8 cellular contexts compared by ENCODE assay signal in the genomic region with DNA sequence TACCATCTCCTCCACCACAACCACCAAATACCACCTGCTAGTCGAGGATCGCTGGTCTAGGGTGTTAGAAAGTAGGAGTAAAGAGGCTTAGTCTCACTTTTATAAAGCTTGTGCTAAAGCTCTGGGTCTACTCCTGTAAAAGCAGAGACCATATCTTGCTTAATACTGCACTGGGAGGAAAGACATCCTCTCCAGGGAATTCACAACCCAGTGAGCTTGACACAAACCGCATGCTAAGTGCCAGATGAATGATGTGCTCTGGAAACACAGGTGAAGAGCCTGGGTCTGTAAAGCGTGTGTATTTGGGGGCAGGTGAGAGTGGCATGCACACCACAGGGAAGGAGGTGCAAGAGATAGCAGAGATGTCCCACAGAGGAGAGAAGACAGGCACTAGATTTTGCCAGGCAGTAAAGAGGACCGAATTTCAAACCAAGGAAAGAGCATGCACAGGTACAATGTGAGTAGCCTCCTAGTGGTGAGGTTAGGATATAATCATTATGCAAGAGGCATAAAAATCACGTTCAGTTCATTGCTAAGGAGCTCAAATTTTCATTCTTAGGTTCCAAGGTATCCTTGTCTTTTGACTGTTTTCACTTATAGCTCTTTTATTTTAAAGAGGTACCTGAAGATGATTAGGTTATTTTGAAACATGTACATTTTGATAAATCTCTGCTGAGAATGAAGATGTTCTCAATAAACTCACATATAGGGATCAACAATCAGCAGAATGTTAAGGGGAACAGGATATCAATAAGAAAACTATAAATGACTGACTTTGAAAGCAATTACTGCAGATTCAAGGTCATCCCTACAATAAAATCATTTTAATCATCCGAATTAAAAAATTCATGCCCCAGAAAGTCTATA. TPM values are rescaled to one million over a fixed set of nuclear protein-coding genes. Genes with fewer than 3 reads are reported as not detected.
DNase-seq lines count a peak whose midpoint lies in the region; FAIRE-seq and TF ChIP-seq lines count a peak whose summit lies in the region.

No MANE protein-coding gene starts in this region.

- H3F3A ChIP-seq in MM.1S (ENCODE audit: insufficient read depth, low read length), result no peaks in the 10 kb centered on the region

- H3K9me3 ChIP-seq in MM.1S (replicated peaks; ENCODE audit: insufficient read depth, low read length) (no peaks in the 10 kb centered on the region), vagina (no peaks in the 10 kb centered on the region)

- H3K27ac ChIP-seq in MM.1S (ENCODE audit: low read length) (no peak overlapping the region), vagina (no peak overlapping the region)

- no peak overlapping the region for H3K4me3 ChIP-seq in GM12865 (ENCODE audit: low read depth, low read length)
- no peak overlapping the region for H3K4me3 ChIP-seq in MM.1S (ENCODE audit: low read length)
- H3K4me3 ChIP-seq in vagina, result no peak overlapping the region

- no peak overlapping the region for H3K4me2 ChIP-seq in MM.1S (ENCODE audit: low read depth, low read length)

- no peaks in the 10 kb centered on the region for H3K27me3 Mint-ChIP-seq in activated naive CD8-positive, alpha-beta T cell
- no peaks in the 10 kb centered on the region for H3K27me3 Mint-ChIP-seq in type B pancreatic cell

- H2AFZ ChIP-seq in MM.1S (ENCODE audit: low read length), result no peak overlapping the region

- H3K27me3 ChIP-seq in MM.1S (replicated peaks; ENCODE audit: insufficient read depth, low read length), result no peaks in the 10 kb centered on the region
- no peaks in the 10 kb centered on the region for H3K27me3 ChIP-seq in vagina

- POLR2A ChIA-PET in HEK293T (lab: Yijun Ruan, JAX), result no interaction called here

- CTCF ChIA-PET in HEK293T (lab: Yijun Ruan, JAX), result interaction anchor here (0.6 to 1.8 kb wide), 14 partner anchors 9 to 1305 kb away, joined by 3 to 16 read pairs (median 4); no protein-coding TSS in a partner anchor

- peaks cover 64% of the 10 kb centered on the region for H3K79me2 ChIP-seq in MM.1S (ENCODE audit: low read length)

- no peak overlapping the region for H3K9ac ChIP-seq in MM.1S (ENCODE audit: low read length)

- no peaks in the 10 kb centered on the region for H3K9me3 Mint-ChIP-seq in activated naive CD8-positive, alpha-beta T cell (ENCODE audit: low read depth)
- H3K9me3 Mint-ChIP-seq in type B pancreatic cell, result no peaks in the 10 kb centered on the region

- H3K4me3 Mint-ChIP-seq in activated naive CD8-positive, alpha-beta T cell, result no peak overlapping the region
- H3K4me3 Mint-ChIP-seq in type B pancreatic cell, result no peak overlapping the region

- no peaks in the 10 kb centered on the region for H3K9me2 ChIP-seq in MM.1S (replicated peaks; ENCODE audit: insufficient read depth, low read length)

- intact Hi-C loops in vagina (cut with DNase I), result no loop called here

- FAIRE-seq in A204.1 (lab: Jason Lieb, UNC), result peak; percentile 52

- H4K20me1 ChIP-seq in MM.1S (ENCODE audit: insufficient read depth, low read length), result no peaks in the 10 kb centered on the region

- TF ChIP-seq CTCF in GM12865 (IDR thresholded peaks at IDR 0.05; ENCODE audit: insufficient read depth, low read depth, low read length, missing control alignments) (peak; percentile 69), MM.1S (IDR thresholded peaks at IDR 0.05; ENCODE audit: low read length) (peak; percentile 64), type B pancreatic cell (conservative IDR thresholded peaks at IDR 0.05) (peak; percentile 78), vagina (IDR thresholded peaks at IDR 0.05) (peak in 1 of 3 experiments; percentile 29)

- H3K4me1 Mint-ChIP-seq in activated naive CD8-positive, alpha-beta T cell (ENCODE audit: low read depth), result peaks cover 35% of the 10 kb centered on the region
- H3K4me1 Mint-ChIP-seq in type B pancreatic cell (ENCODE audit: unreplicated experiment), result peaks cover 15% of the 10 kb centered on the region

- H3K27ac Mint-ChIP-seq in activated naive CD8-positive, alpha-beta T cell, result peak overlapping the region; percentile 58
- H3K27ac Mint-ChIP-seq in type B pancreatic cell, result no peak overlapping the region

- DNase-seq in GM12865 (ENCODE audit: low read depth) (peak; percentile 44), HEK293T (ENCODE audit: extremely low spot score) (peak; percentile 60), MM.1S (peak; percentile 39), iPS-NIHi11 (ENCODE audit: low spot score) (peak; percentile 45), type B pancreatic cell (ENCODE audit: extremely low spot score, unreplicated experiment) (no peak), vagina (ENCODE audit: extremely low spot score in 2 of 2) (no peak)

- no peaks in the 10 kb centered on the region for H3K4me1 ChIP-seq in MM.1S (ENCODE audit: low read length)
- H3K4me1 ChIP-seq in vagina, result peaks cover 10% of the 10 kb centered on the region

- peaks cover 9% of the 10 kb centered on the region for H3K36me3 Mint-ChIP-seq in activated naive CD8-positive, alpha-beta T cell
- H3K36me3 Mint-ChIP-seq in type B pancreatic cell, result peaks cover 9% of the 10 kb centered on the region

- H3K36me3 ChIP-seq in MM.1S (replicated peaks; ENCODE audit: insufficient read depth, low read length) (no peaks in the 10 kb centered on the region), vagina (no peaks in the 10 kb centered on the region)

- TF ChIP-seq POLR2A in vagina (IDR thresholded peaks at IDR 0.05), result no peak

TF ChIP-seq in HEK293T, 16 proteins besides CTCF, POLR2A, EP300 and RAD21:
- TF ChIP-seq CTBP1 (IDR thresholded peaks at IDR 0.05; ENCODE audit: borderline replicate concordance), result no peak
- no peak for TF ChIP-seq L3MBTL2 (conservative IDR thresholded peaks at IDR 0.05)
- TF ChIP-seq ZNF384 (IDR thresholded peaks at IDR 0.05), result no peak
- no peak for TF ChIP-seq FOXM1 (IDR thresholded peaks at IDR 0.05; ENCODE audit: borderline replicate concordance)

RNA-seq across cellular contexts. Expression of a gene that starts 20.7 kb away (rescaled TPM):
- total RNA-seq in type B pancreatic cell (ENCODE audit: low replicate concordance) (25.3 and 34.8 TPM in 2 replicates), vagina (28.5 TPM)

Comparison
In these comparisons a context has a peak if more than half of its experiments do, and no peak if none do; other contexts are left out.
1. DNase-seq: peak in GM12865 (single experiment), HEK293T (single experiment), MM.1S (single experiment) and iPS-NIHi11 (single experiment); none in type B pancreatic cell (single experiment) and vagina (0 of 2).